Comparison of ENCODE assay signal across 8 cellular contexts in the genomic region with DNA sequence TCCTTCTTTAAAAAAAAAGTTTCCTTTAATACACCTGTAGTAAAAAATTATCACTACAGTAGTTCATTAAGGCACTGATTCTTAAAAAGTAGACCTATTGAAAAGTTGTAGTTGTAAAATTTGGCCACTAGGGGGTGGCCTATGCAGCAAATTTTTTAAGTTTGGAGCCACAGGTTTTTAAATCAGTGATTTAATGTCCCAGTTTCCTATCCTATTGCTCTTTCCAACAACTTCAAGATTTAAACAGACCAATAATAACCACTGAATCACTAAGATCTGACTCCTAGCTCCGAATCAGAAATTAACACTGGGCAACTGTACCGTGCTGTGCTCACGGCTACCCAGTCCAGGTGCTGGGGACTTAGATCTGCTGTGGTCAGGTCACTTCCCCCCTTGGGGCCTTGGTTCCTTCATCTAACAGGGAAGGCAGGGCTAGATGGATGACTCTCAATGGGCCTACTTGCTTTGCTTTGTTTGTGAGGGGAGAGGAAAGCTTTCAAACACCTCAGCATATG.
DNase-seq lines count a peak whose midpoint lies in the region; ATAC-seq, FAIRE-seq and TF ChIP-seq lines count a peak whose summit lies in the region.

No MANE protein-coding gene starts in this region.

- H3K14ac ChIP-seq in trophoblast cell (ENCODE audit: low read length): no peak overlapping the region

- H2AK5ac ChIP-seq in trophoblast cell (ENCODE audit: low read length): no peak overlapping the region

- H2BK5ac ChIP-seq in trophoblast cell (ENCODE audit: low read depth, low read length, poor library complexity): peak overlapping the region; percentile 3

- WGBS in trophoblast cell (ENCODE audit: extremely low coverage, insufficient coverage, insufficient read length): no CpG with 5 or more reads among the region's 3 CpGs

- ATAC-seq in foreskin keratinocyte: peak; percentile 50
- ATAC-seq in GM18520 (IDR thresholded peaks at IDR 0.05; ENCODE audit: unreplicated experiment): no peak

- H3K27ac ChIP-seq in 22Rv1: peak overlapping the region; percentile 47
- H3K27ac ChIP-seq in KMS-11: no peak overlapping the region
- no peak overlapping the region for H3K27ac ChIP-seq in foreskin keratinocyte
- H3K27ac ChIP-seq in trophoblast cell (ENCODE audit: low read depth, low read length): no peak overlapping the region

- no peak overlapping the region for H3K23ac ChIP-seq in trophoblast cell (ENCODE audit: low read length)

- H3K27me3 ChIP-seq in KMS-11 (ENCODE audit: insufficient read depth, low read depth) (no peaks in the 10 kb centered on the region), foreskin keratinocyte (no peaks in the 10 kb centered on the region), trophoblast cell (ENCODE audit: insufficient read depth, low read length) (no peaks in the 10 kb centered on the region)

- H2BK120ac ChIP-seq in trophoblast cell (ENCODE audit: insufficient read depth, low read length, poor library complexity): peak overlapping the region; percentile 43

- H3K9ac ChIP-seq in KMS-11 (no peak overlapping the region), trophoblast cell (ENCODE audit: low read length) (no peak overlapping the region)

- no peak overlapping the region for H3K4ac ChIP-seq in trophoblast cell (ENCODE audit: low read depth, low read length)

- peak; percentile 69 for DNase-seq in ELR (ENCODE audit: low read depth)
- peak; percentile 6 to 43 for DNase-seq in foreskin keratinocyte
- DNase-seq in trophoblast cell: peak; percentile 33 to 82
- no peak for DNase-seq in NCI-H187 treated with DMSO at 0.1 percent for 48 hours (lab: John Stamatoyannopoulos, UW)

- H3K36me3 ChIP-seq in KMS-11 (ENCODE audit: insufficient read depth) (no peaks in the 10 kb centered on the region), trophoblast cell (ENCODE audit: control insufficient read depth in 1 of 2, insufficient read depth in 2 of 2, low read length in 2 of 2) (peaks cover 22 to 32% of the 10 kb centered on the region in 2 experiments)

- H3K79me1 ChIP-seq in trophoblast cell (ENCODE audit: low read length): no peaks in the 10 kb centered on the region

- H4K20me1 ChIP-seq in KMS-11 (ENCODE audit: insufficient read depth): no peaks in the 10 kb centered on the region

- H4K91ac ChIP-seq in trophoblast cell (ENCODE audit: low read depth, low read length): no peak overlapping the region

- H3K9me3 ChIP-seq in trophoblast cell (ENCODE audit: insufficient read depth, low read depth, low read length): no peaks in the 10 kb centered on the region

- H3K4me1 ChIP-seq in KMS-11 (ENCODE audit: low read depth, poor library complexity, severe bottlenecking): peaks cover 8% of the 10 kb centered on the region
- no peaks in the 10 kb centered on the region for H3K4me1 ChIP-seq in foreskin keratinocyte
- H3K4me1 ChIP-seq in trophoblast cell (ENCODE audit: control insufficient read depth in 1 of 2, insufficient read depth in 2 of 2, low read length in 2 of 2): no peaks in the 10 kb centered on the region

- H2BK12ac ChIP-seq in trophoblast cell (ENCODE audit: low read length): no peak overlapping the region

- H4K12ac ChIP-seq in trophoblast cell (ENCODE audit: low read depth, low read length): no peak overlapping the region

- no peak overlapping the region for H3K4me2 ChIP-seq in KMS-11
- H3K4me2 ChIP-seq in trophoblast cell (ENCODE audit: low read length): no peak overlapping the region

- H2AFZ ChIP-seq in KMS-11 (ENCODE audit: low read depth): no peak overlapping the region
- no peak overlapping the region for H2AFZ ChIP-seq in trophoblast cell (ENCODE audit: insufficient read depth, low read length, poor library complexity)

- H4K8ac ChIP-seq in trophoblast cell (ENCODE audit: low read depth, low read length): no peak overlapping the region

- FAIRE-seq in TTC549 (lab: Jason Lieb, UNC): peak; percentile 88

- H3K4me3 ChIP-seq in KMS-11 (IDR thresholded peaks at IDR 0.05; ENCODE audit: insufficient read depth, low read depth, low read length): no peak overlapping the region
- H3K4me3 ChIP-seq in trophoblast cell (ENCODE audit: low read depth, low read length): no peak overlapping the region

- TF ChIP-seq CTCF in 22Rv1 (IDR thresholded peaks at IDR 0.05) (peak; percentile 96), KMS-11 (conservative IDR thresholded peaks at IDR 0.05; ENCODE audit: low read depth, low read length) (peak; percentile 90), foreskin keratinocyte (conservative IDR thresholded peaks at IDR 0.05) (peak; percentile 81)

- H3K79me2 ChIP-seq in KMS-11 (ENCODE audit: insufficient read depth, low read depth) (no peaks in the 10 kb centered on the region), trophoblast cell (ENCODE audit: control insufficient read depth, insufficient read depth, low read length, poor library complexity) (no peaks in the 10 kb centered on the region)

- H3K18ac ChIP-seq in trophoblast cell (ENCODE audit: low read length): peak overlapping the region; percentile 75
